ENCODE assay signal across 8 cellular contexts in the genomic region with DNA sequence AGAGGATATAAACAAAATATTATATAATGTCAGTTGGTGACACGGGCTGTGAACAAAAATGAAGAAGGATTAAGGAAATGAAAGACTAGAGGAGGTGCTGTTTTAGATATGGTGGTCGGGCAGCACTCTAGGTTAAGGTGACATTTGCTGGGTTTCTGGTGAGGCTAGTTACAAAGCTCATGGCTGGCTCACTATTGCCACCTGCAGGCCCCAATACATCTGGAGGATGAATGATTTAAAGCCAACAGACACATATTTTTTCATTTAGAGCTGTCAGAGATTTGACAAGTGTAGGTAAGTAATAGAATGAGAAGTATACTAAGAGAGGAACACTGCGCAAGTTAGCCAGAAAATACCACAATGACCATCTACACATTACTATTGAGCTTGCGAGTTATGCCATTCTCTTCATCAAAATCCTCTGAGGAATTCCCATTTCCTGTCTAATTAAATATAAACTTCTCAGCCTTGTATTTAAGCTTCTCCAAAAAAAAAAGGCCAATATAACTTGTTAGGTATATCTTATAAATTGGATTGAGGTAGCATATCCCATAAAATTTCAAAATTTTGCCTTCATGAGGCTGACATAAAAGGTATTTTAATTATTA. TPM values are rescaled to one million over a fixed set of nuclear protein-coding genes. Genes with fewer than 3 reads are reported as not detected.
DNase-seq lines count a peak whose midpoint lies in the region; ATAC-seq and TF ChIP-seq lines count a peak whose summit lies in the region.

No MANE protein-coding gene starts in this region.

- CTCF ChIA-PET in CD8-positive, alpha-beta memory T cell (lab: Charles Lee), result interaction anchor here (0.6 to 1.3 kb wide), 5 partner anchors 8 to 68 kb away, joined by 4 to 6 read pairs (median 4); partner anchors contain the start of gene PLRG1

- POLR2A ChIA-PET in CD8-positive, alpha-beta memory T cell (lab: Charles Lee), result no interaction called here

- no peaks in the 10 kb centered on the region for H3K9me3 ChIP-seq in CD8-positive, alpha-beta memory T cell (ENCODE audit: low read length)
- no peaks in the 10 kb centered on the region for H3K9me3 ChIP-seq in ovary

- TF ChIP-seq EP300 in ovary (IDR thresholded peaks at IDR 0.05), result no peak

- WGBS in ovary, 3 donors, result 46 to 51% (median 50%) methylated on average over 4 of the region's 4 CpGs

- peak in 3 of 5 donors; percentile 4 to 29 (median 11) for DNase-seq in CD8-positive, alpha-beta memory T cell
- peak; percentile 10 for DNase-seq in NCI-H748 treated with DMSO at 0.1 percent for 48 hours (lab: John Stamatoyannopoulos, UW)
- DNase-seq in activated T-cell treated with anti-CD3 and anti-CD28 coated beads, Interleukin-2, amount 50 U/mL, for 24 hours, result peak; percentile 53
- DNase-seq in fibroblast of the aortic adventitia (ENCODE audit: low read depth), result peak; percentile 63
- peak in 3 of 5 donors; percentile 18 to 23 (median 19) for DNase-seq in ovary
- no peak for DNase-seq in cerebellar nuclear complex (lab: John Stamatoyannopoulos, UW)

- H3K27ac ChIP-seq in CD8-positive, alpha-beta memory T cell (ENCODE audit: low read depth, low read length), result no peak overlapping the region
- H3K27ac ChIP-seq in ovary, result no peak overlapping the region

- peaks cover 0 to 3% (median 2%) of the 10 kb centered on the region in 3 donors for H3K4me1 Mint-ChIP-seq in CD8-positive, alpha-beta memory T cell
- peaks cover 8% of the 10 kb centered on the region for H3K4me1 Mint-ChIP-seq in activated T-cell treated with anti-CD3 and anti-CD28 coated beads, Interleukin-2, amount 50 U/mL, for 24 hours (ENCODE audit: low read depth)

- no peaks in the 10 kb centered on the region for H3K4me1 ChIP-seq in CD8-positive, alpha-beta memory T cell (ENCODE audit: insufficient read depth, low read length)
- no peaks in the 10 kb centered on the region for H3K4me1 ChIP-seq in ovary (ENCODE audit: insufficient read depth)

- H3K4me3 Mint-ChIP-seq in CD8-positive, alpha-beta memory T cell, result no peak overlapping the region
- H3K4me3 Mint-ChIP-seq in activated T-cell treated with anti-CD3 and anti-CD28 coated beads, Interleukin-2, amount 50 U/mL, for 24 hours, result no peak overlapping the region

- no peaks in the 10 kb centered on the region for H3K36me3 ChIP-seq in CD8-positive, alpha-beta memory T cell (ENCODE audit: insufficient read depth, low read length)
- H3K36me3 ChIP-seq in ovary, result no peaks in the 10 kb centered on the region

- ATAC-seq in GM18909 (IDR thresholded peaks at IDR 0.05; ENCODE audit: poor library complexity, unreplicated experiment), result peak; percentile 73
- peak; percentile 67 for ATAC-seq in HG03103 (IDR thresholded peaks at IDR 0.05; ENCODE audit: low read depth, unreplicated experiment)

- no peaks in the 10 kb centered on the region for H3K9me3 Mint-ChIP-seq in CD8-positive, alpha-beta memory T cell
- H3K9me3 Mint-ChIP-seq in activated T-cell treated with anti-CD3 and anti-CD28 coated beads, Interleukin-2, amount 50 U/mL, for 24 hours, result no peaks in the 10 kb centered on the region

- H3K27me3 Mint-ChIP-seq in CD8-positive, alpha-beta memory T cell, result peaks cover 1 to 3% of the 10 kb centered on the region in 2 donors
- peaks cover 3% of the 10 kb centered on the region for H3K27me3 Mint-ChIP-seq in activated T-cell treated with anti-CD3 and anti-CD28 coated beads, Interleukin-2, amount 50 U/mL, for 24 hours

- H3K27me3 ChIP-seq in CD8-positive, alpha-beta memory T cell (ENCODE audit: insufficient read depth, low read length, poor library complexity, severe bottlenecking), result no peaks in the 10 kb centered on the region
- no peaks in the 10 kb centered on the region for H3K27me3 ChIP-seq in ovary

- no peak overlapping the region for H3K4me3 ChIP-seq in CD8-positive, alpha-beta memory T cell (ENCODE audit: low read length)
- H3K4me3 ChIP-seq in fibroblast of the aortic adventitia (ENCODE audit: low read depth, low read length) (no peak overlapping the region), ovary (no peak overlapping the region)

- H3K27ac Mint-ChIP-seq in CD8-positive, alpha-beta memory T cell, result no peak overlapping the region
- H3K27ac Mint-ChIP-seq in activated T-cell treated with anti-CD3 and anti-CD28 coated beads, Interleukin-2, amount 50 U/mL, for 24 hours, result no peak overlapping the region

- H3K36me3 Mint-ChIP-seq in CD8-positive, alpha-beta memory T cell, result no peaks in the 10 kb centered on the region
- H3K36me3 Mint-ChIP-seq in activated T-cell treated with anti-CD3 and anti-CD28 coated beads, Interleukin-2, amount 50 U/mL, for 24 hours (ENCODE audit: low read depth), result no peaks in the 10 kb centered on the region

- no peak for TF ChIP-seq POLR2A in ovary (IDR thresholded peaks at IDR 0.05)

- peak; percentile 81 for TF ChIP-seq CTCF in fibroblast of the aortic adventitia (IDR thresholded peaks at IDR 0.05; ENCODE audit: insufficient read depth, low read length)
- TF ChIP-seq CTCF in ovary (IDR thresholded peaks at IDR 0.05), result no peak

- intact Hi-C loops in ovary (cut with DNase I), result no loop called here

RNA-seq across cellular contexts. Expression of gene FGG, which starts 6.4 kb away (rescaled TPM):
- not detected for total RNA-seq in CD8-positive, alpha-beta memory T cell
- not detected for polyA plus RNA-seq in CD8-positive, alpha-beta memory T cell
- not detected in 2 replicates for total RNA-seq in fibroblast of the aortic adventitia (ENCODE audit: low replicate concordance)
- 10 to 100 TPM in 2 of 7 donors, 1 to 10 TPM in 2, under 1 TPM in 2, not detected in 1; 0.24 to 23.1 (median 1.8) TPM for total RNA-seq in ovary
- 1 to 10 TPM in 1 of 2 donors, under 1 TPM in 1; 0.50 to 3.2 TPM for polyA plus RNA-seq in ovary

RNA-seq across cellular contexts. Expression of gene FGA, which starts 28.3 kb away (rescaled TPM):
- not detected for total RNA-seq in CD8-positive, alpha-beta memory T cell
- polyA plus RNA-seq in CD8-positive, alpha-beta memory T cell, result not detected
- not detected in 2 replicates for total RNA-seq in fibroblast of the aortic adventitia (ENCODE audit: low replicate concordance)
- total RNA-seq in ovary, result 1 to 10 TPM in 3 of 7 donors, under 1 TPM in 2, not detected in 2; 0.25 to 8.4 (median 2.4) TPM
- not detected for polyA plus RNA-seq in ovary

RNA-seq across cellular contexts. Expression of gene FGB, which starts 56.0 kb away (rescaled TPM):
- not detected for total RNA-seq in CD8-positive, alpha-beta memory T cell
- polyA plus RNA-seq in CD8-positive, alpha-beta memory T cell, result not detected
- total RNA-seq in fibroblast of the aortic adventitia (ENCODE audit: low replicate concordance) (not detected in 2 replicates), ovary (1 to 10 TPM in 3 of 7 donors, under 1 TPM in 1, not detected in 3; 0.20 to 5.0 (median 1.7) TPM)
- polyA plus RNA-seq in ovary, result not detected

Comparison
In these comparisons a context has a peak if more than half of its experiments do, and no peak if none do; other contexts are left out.
1. DNase-seq: peak in CD8-positive, alpha-beta memory T cell (3 of 5), NCI-H748 treated with DMSO at 0.1 percent for 48 hours (single experiment), activated T-cell treated with anti-CD3 and anti-CD28 coated beads, Interleukin-2, amount 50 U/mL, for 24 hours (single experiment), fibroblast of the aortic adventitia (single experiment) and ovary (3 of 5); none in cerebellar nuclear complex (0 of 2).